In the genomic region with DNA sequence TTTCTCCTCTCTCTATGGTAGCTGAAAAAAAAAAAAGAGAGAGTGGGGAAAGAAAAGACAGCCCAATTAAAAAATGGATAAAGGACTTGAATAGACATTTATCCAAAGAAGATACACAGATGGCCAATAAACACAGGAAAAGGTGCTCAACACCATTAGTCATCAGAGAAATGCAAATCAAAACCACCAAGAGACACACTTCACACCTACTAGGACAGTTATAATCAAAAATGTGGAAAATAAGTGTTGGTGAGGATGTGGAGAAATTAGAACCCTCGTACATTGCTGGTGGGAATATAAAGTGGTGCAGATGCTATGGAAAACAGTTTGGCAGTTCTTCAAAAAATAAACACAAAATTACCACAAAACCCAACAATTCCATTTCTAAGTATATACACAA, we compare ENCODE assay signal across 29 cellular contexts.
DNase-seq lines count a peak whose midpoint lies in the region; ATAC-seq lines count a peak whose summit lies in the region.
"Had no signal": no experiment of that assay in that cellular context is flagged by ENCODE, and none has a peak within 500 bp of the region (broad histone marks: within the 10 kb centered on the region; RNA-seq: fewer than 3 reads in every experiment).

No MANE protein-coding gene starts in this region.

- no peaks in the 10 kb centered on the region for H3K4me1 Mint-ChIP-seq in activated naive CD4-positive, alpha-beta T cell treated with anti-CD3 and anti-CD28 coated beads, Interleukin-2, amount 10 ng/mL, durations not matched to agents 7 days and 5 days
- no peaks in the 10 kb centered on the region for H3K4me1 Mint-ChIP-seq in natural killer cell treated with Interleukin-12 subunit alpha and Interleukin-12 subunit beta and Interleukin-15 and Interleukin-18, amount 100 ng/mL, for 72 hours (ENCODE audit: low read depth in 2 of 2)
- H3K4me1 Mint-ChIP-seq: activated CD4-positive, alpha-beta T cell treated with anti-CD3 and anti-CD28 coated beads, Interleukin-2, amount 10 ng/mL, durations not matched to agents 24 days and 14 days; CD4-positive, CD25-positive, alpha-beta regulatory T cell; neural crest cell had no signal

- no peaks in the 10 kb centered on the region for H3K27me3 ChIP-seq in Karpas-422 (ENCODE audit: low read length)
- H3K27me3 ChIP-seq: breast epithelium, right lobe of liver had no signal

- peak overlapping the region; percentile 45; the same call in 1 of the 2 replicates for H3K9ac ChIP-seq in Karpas-422 (ENCODE audit: low read length)

- H3K9me3 Mint-ChIP-seq in activated naive CD4-positive, alpha-beta T cell treated with anti-CD3 and anti-CD28 coated beads, Interleukin-2, amount 10 ng/mL, durations not matched to agents 7 days and 5 days: no peaks in the 10 kb centered on the region
- no peaks in the 10 kb centered on the region for H3K9me3 Mint-ChIP-seq in natural killer cell treated with Interleukin-12 subunit alpha and Interleukin-12 subunit beta and Interleukin-15 and Interleukin-18, amount 100 ng/mL, for 72 hours
- H3K9me3 Mint-ChIP-seq: activated CD4-positive, alpha-beta T cell treated with anti-CD3 and anti-CD28 coated beads, Interleukin-2, amount 10 ng/mL, durations not matched to agents 24 days and 14 days; activated naive CD4-positive, alpha-beta T cell treated with anti-CD3 and anti-CD28 coated beads for 36 hours; neural crest cell had no signal

- H3K4me3 ChIP-seq in Karpas-422 (ENCODE audit: low read length): no peak overlapping the region
- H3K4me3 ChIP-seq: breast epithelium, heart left ventricle, lung, right lobe of liver had no signal

- H3K4me1 ChIP-seq in Karpas-422 (ENCODE audit: low read length): peaks cover 86% of the 10 kb centered on the region
- H3K4me1 ChIP-seq: breast epithelium, heart left ventricle, right lobe of liver had no signal

- no peak overlapping the region for H3K4me3 Mint-ChIP-seq in activated naive CD4-positive, alpha-beta T cell treated with anti-CD3 and anti-CD28 coated beads, Interleukin-2, amount 10 ng/mL, durations not matched to agents 7 days and 5 days
- no peak overlapping the region for H3K4me3 Mint-ChIP-seq in natural killer cell treated with Interleukin-12 subunit alpha and Interleukin-12 subunit beta and Interleukin-15 and Interleukin-18, amount 100 ng/mL, for 72 hours
- H3K4me3 Mint-ChIP-seq: activated CD4-positive, alpha-beta T cell treated with anti-CD3 and anti-CD28 coated beads, Interleukin-2, amount 10 ng/mL, durations not matched to agents 24 days and 14 days; activated naive CD4-positive, alpha-beta T cell treated with anti-CD3 and anti-CD28 coated beads for 36 hours; activated T-cell treated with anti-CD3 and anti-CD28 coated beads, Interleukin-2, amount 50 U/mL, for 72 hours; CD4-positive, CD25-positive, alpha-beta regulatory T cell; neural crest cell had no signal

- no peaks in the 10 kb centered on the region for H4K20me1 ChIP-seq in Karpas-422 (ENCODE audit: insufficient read depth, low read depth, low read length)

- no peaks in the 10 kb centered on the region for H3K9me2 ChIP-seq in Karpas-422 (replicated peaks; ENCODE audit: insufficient read depth, low read length)

- H3K4me2 ChIP-seq in Karpas-422 (ENCODE audit: low read depth, low read length, poor library complexity, severe bottlenecking): peak overlapping the region; percentile 35

- H3K9me3 ChIP-seq in Karpas-422 (ENCODE audit: low read length): no peaks in the 10 kb centered on the region
- H3K9me3 ChIP-seq: breast epithelium, right lobe of liver had no signal

- CTCF ChIA-PET in activated naive CD4-positive, alpha-beta T cell treated with anti-CD3 and anti-CD28 coated beads, Interleukin-2, amount 10 ng/mL, durations not matched to agents 7 days and 5 days (lab: Charles Lee): no interaction called here

- no peak overlapping the region for H3K27ac Mint-ChIP-seq in activated naive CD4-positive, alpha-beta T cell treated with anti-CD3 and anti-CD28 coated beads, Interleukin-2, amount 10 ng/mL, durations not matched to agents 7 days and 5 days
- H3K27ac Mint-ChIP-seq in natural killer cell treated with Interleukin-12 subunit alpha and Interleukin-12 subunit beta and Interleukin-15 and Interleukin-18, amount 100 ng/mL, for 72 hours: no peak overlapping the region
- H3K27ac Mint-ChIP-seq: activated CD4-positive, alpha-beta T cell treated with anti-CD3 and anti-CD28 coated beads, Interleukin-2, amount 10 ng/mL, durations not matched to agents 24 days and 14 days; activated naive CD4-positive, alpha-beta T cell treated with anti-CD3 and anti-CD28 coated beads for 36 hours; activated T-cell treated with anti-CD3 and anti-CD28 coated beads, Interleukin-2, amount 50 U/mL, for 72 hours had no signal

- H3K27ac ChIP-seq in Karpas-422 (ENCODE audit: low read length): peak overlapping the region; percentile 99
- H3K27ac ChIP-seq: breast epithelium, heart left ventricle, right lobe of liver had no signal

- no peaks in the 10 kb centered on the region for H3K36me3 Mint-ChIP-seq in activated naive CD4-positive, alpha-beta T cell treated with anti-CD3 and anti-CD28 coated beads, Interleukin-2, amount 10 ng/mL, durations not matched to agents 7 days and 5 days
- H3K36me3 Mint-ChIP-seq in natural killer cell treated with Interleukin-12 subunit alpha and Interleukin-12 subunit beta and Interleukin-15 and Interleukin-18, amount 100 ng/mL, for 72 hours: no peaks in the 10 kb centered on the region
- H3K36me3 Mint-ChIP-seq: CD4-positive, CD25-positive, alpha-beta regulatory T cell had no signal

- H3K79me2 ChIP-seq in Karpas-422 (ENCODE audit: low read length): no peaks in the 10 kb centered on the region

- no peak overlapping the region for H2AFZ ChIP-seq in Karpas-422 (ENCODE audit: low read length)

- peak; percentile 75 for DNase-seq in Karpas-422
- no peak for DNase-seq in activated naive CD4-positive, alpha-beta T cell treated with anti-CD3 and anti-CD28 coated beads, Interleukin-2, amount 10 ng/mL, durations not matched to agents 7 days and 5 days
- DNase-seq in SKM-1 (lab: John Stamatoyannopoulos, UW; ENCODE audit: unreplicated experiment): no peak
- no peak for DNase-seq in natural killer cell treated with Interleukin-12 subunit alpha and Interleukin-12 subunit beta and Interleukin-15 and Interleukin-18, amount 100 ng/mL, for 72 hours (ENCODE audit: low spot score)
- DNase-seq: activated CD4-positive, alpha-beta T cell treated with anti-CD3 and anti-CD28 coated beads, Interleukin-2, amount 10 ng/mL, durations not matched to agents 24 days and 14 days; activated naive CD4-positive, alpha-beta T cell treated with anti-CD3 and anti-CD28 coated beads for 36 hours; activated T-cell treated with anti-CD3 and anti-CD28 coated beads, Interleukin-2, amount 50 U/mL, for 72 hours; amygdala; CD4-positive, CD25-positive, alpha-beta regulatory T cell; effector CD8-positive, alpha-beta T cell; heart left ventricle; KBM-7; NCI-H146; NCI-H2171 treated with DMSO at 0.1 percent for 48 hours; NCI-H524 treated with DMSO at 0.1 percent for 48 hours; posterior cingulate gyrus; right lobe of liver; RPMI8226; stimulated activated CD4-positive, alpha-beta T cell treated with anti-CD3 and anti-CD28 coated beads, Interleukin-12 subunit alpha, Interleukin-12 subunit beta, amount 100 ng/mL, for 4 hours; stimulated activated CD4-positive, alpha-beta T cell treated with anti-CD3 and anti-CD28 coated beads, Interleukin-4, amount 100 ng/mL, for 4 hours; stimulated activated naive CD8-positive, alpha-beta T cell treated with anti-CD3 and anti-CD28 coated beads, Interleukin-15, Interleukin-2, amounts not matched to agents 100 U/mL and 50 U/mL, for 24 hours; T-helper 2 cell had no signal

- H3K36me3 ChIP-seq in Karpas-422 (ENCODE audit: insufficient read depth, low read length): no peaks in the 10 kb centered on the region
- H3K36me3 ChIP-seq: breast epithelium, heart left ventricle, right lobe of liver had no signal

- H3K27me3 Mint-ChIP-seq in activated naive CD4-positive, alpha-beta T cell treated with anti-CD3 and anti-CD28 coated beads, Interleukin-2, amount 10 ng/mL, durations not matched to agents 7 days and 5 days: no peaks in the 10 kb centered on the region
- H3K27me3 Mint-ChIP-seq in natural killer cell treated with Interleukin-12 subunit alpha and Interleukin-12 subunit beta and Interleukin-15 and Interleukin-18, amount 100 ng/mL, for 72 hours: peaks cover 18 to 22% of the 10 kb centered on the region in 2 donors
- H3K27me3 Mint-ChIP-seq: activated CD4-positive, alpha-beta T cell treated with anti-CD3 and anti-CD28 coated beads, Interleukin-2, amount 10 ng/mL, durations not matched to agents 24 days and 14 days had no signal

- peak; percentile 26 for ATAC-seq in GM18520 (IDR thresholded peaks at IDR 0.05; ENCODE audit: unreplicated experiment)
- ATAC-seq in GM21447 (IDR thresholded peaks at IDR 0.05; ENCODE audit: unreplicated experiment): peak; percentile 24
- no peak for ATAC-seq in HG02623 (IDR thresholded peaks at IDR 0.05; ENCODE audit: unreplicated experiment)
- no peak for ATAC-seq in natural killer cell treated with Interleukin-12 subunit alpha and Interleukin-12 subunit beta and Interleukin-15 and Interleukin-18, amount 100 ng/mL, for 72 hours
- ATAC-seq: activated T-cell treated with anti-CD3 and anti-CD28 coated beads, Interleukin-2, amount 50 U/mL, for 72 hours; HCT116; heart left ventricle; right lobe of liver; stimulated activated naive CD8-positive, alpha-beta T cell treated with anti-CD3 and anti-CD28 coated beads, Interleukin-15, Interleukin-2, amounts not matched to agents 100 U/mL and 50 U/mL, for 24 hours had no signal

Comparison
In these comparisons a context has a peak if more than half of its experiments do, and no peak if none do; other contexts are left out.
1. ATAC-seq: peak in GM18520 (single experiment) and GM21447 (single experiment); none in HG02623 (single experiment) and natural killer cell treated with Interleukin-12 subunit alpha and Interleukin-12 subunit beta and Interleukin-15 and Interleukin-18, amount 100 ng/mL, for 72 hours (0 of 2).